ENCODE assay signal across 15 cellular contexts in genomic region chr20:11271920-11272594, GRCh38.
"Had no signal": no experiment of that assay in that cellular context is flagged by ENCODE, and none has a peak within 500 bp of the region (broad histone marks: within the 10 kb centered on the region; RNA-seq: fewer than 3 reads in every experiment).

No MANE protein-coding gene starts in this region.

- H3K36me3 Mint-ChIP-seq: activated naive CD4-positive, alpha-beta T cell treated with anti-CD3 and anti-CD28 coated beads, Interleukin-2, amount 50 U/mL, for 72 hours; immature natural killer cell; naive thymus-derived CD8-positive, alpha-beta T cell; stimulated activated memory B cell treated with anti-CD40 and anti-IgM and Interleukin-4, amounts not matched to agents 10 μg/mL and 1 μg/mL and 100 μg/mL, for 72 hours had no signal

- H3K27ac Mint-ChIP-seq: activated naive CD4-positive, alpha-beta T cell treated with anti-CD3 and anti-CD28 coated beads, Interleukin-2, amount 50 U/mL, for 72 hours; immature natural killer cell; naive thymus-derived CD8-positive, alpha-beta T cell; stimulated activated memory B cell treated with anti-CD40 and anti-IgM and Interleukin-4, amounts not matched to agents 10 μg/mL and 1 μg/mL and 100 μg/mL, for 72 hours had no signal

- H3K4me3 Mint-ChIP-seq: activated T-cell treated with anti-CD3 and anti-CD28 coated beads, Interleukin-2, amount 50 U/mL, for 4 hours; immature natural killer cell; naive thymus-derived CD8-positive, alpha-beta T cell; stimulated activated memory B cell treated with anti-CD40 and anti-IgM and Interleukin-4, amounts not matched to agents 10 μg/mL and 1 μg/mL and 100 μg/mL, for 72 hours had no signal

- H3K27ac ChIP-seq: esophagus muscularis mucosa, pancreas, transverse colon had no signal

- H3K27me3 Mint-ChIP-seq: stimulated activated memory B cell treated with anti-CD40 and anti-IgM and Interleukin-4, amounts not matched to agents 10 μg/mL and 1 μg/mL and 100 μg/mL, for 72 hours had no signal

- FAIRE-seq: pancreas, small intestine had no signal

- H3K9me3 Mint-ChIP-seq: activated naive CD4-positive, alpha-beta T cell treated with anti-CD3 and anti-CD28 coated beads, Interleukin-2, amount 50 U/mL, for 72 hours; activated T-cell treated with anti-CD3 and anti-CD28 coated beads, Interleukin-2, amount 50 U/mL, for 4 hours had no signal

- H3K27me3 ChIP-seq: esophagus muscularis mucosa, pancreas, transverse colon had no signal

- DNase-seq: activated CD4-positive, alpha-beta T cell treated with anti-CD3 and anti-CD28 coated beads, Interleukin-2, amount 50 U/mL, for 1 hour; activated effector memory CD4-positive, alpha-beta T cell treated with anti-CD3 and anti-CD28 coated beads, Interleukin-2, amount 50 U/mL, for 16 hours; activated T-cell treated with anti-CD3 and anti-CD28 coated beads, Interleukin-2, amount 50 U/mL, for 4 hours; amniotic stem cell; cerebellar nuclear complex; immature natural killer cell; left cardiac atrium; naive thymus-derived CD8-positive, alpha-beta T cell; small intestine; T-helper 2 cell; transverse colon had no signal

- ATAC-seq: activated naive CD4-positive, alpha-beta T cell treated with anti-CD3 and anti-CD28 coated beads, Interleukin-2, amount 50 U/mL, for 72 hours; activated T-cell treated with anti-CD3 and anti-CD28 coated beads, Interleukin-2, amount 50 U/mL, for 4 hours; left cardiac atrium; naive thymus-derived CD8-positive, alpha-beta T cell; stimulated activated memory B cell treated with anti-CD40 and anti-IgM and Interleukin-4, amounts not matched to agents 10 μg/mL and 1 μg/mL and 100 μg/mL, for 72 hours had no signal

- H3K9me3 ChIP-seq: esophagus muscularis mucosa, pancreas, transverse colon had no signal

- H3K4me1 Mint-ChIP-seq: immature natural killer cell; naive thymus-derived CD8-positive, alpha-beta T cell; stimulated activated memory B cell treated with anti-CD40 and anti-IgM and Interleukin-4, amounts not matched to agents 10 μg/mL and 1 μg/mL and 100 μg/mL, for 72 hours had no signal
